Comparison of ENCODE assay signal across 19 cellular contexts in genomic region chr19:32936065-32936464, GRCh38.
"Had no signal": no experiment of that assay in that cellular context is flagged by ENCODE, and none has a peak within 500 bp of the region (broad histone marks: within the 10 kb centered on the region; RNA-seq: fewer than 3 reads in every experiment).

No MANE protein-coding gene starts in this region.

- H3K9me3 ChIP-seq: SK-N-SH had no signal

- DNase-seq: KBM-7, MV-4-11, NCI-H1048, NCI-H1105, NCI-H1417, NCI-H1436 treated with DMSO at 0.1 percent for 48 hours, NCI-H1694, NCI-H187 treated with DMSO at 0.1 percent for 48 hours, NCI-H2029 treated with DMSO at 0.1 percent for 48 hours, NCI-H2171 treated with DMSO at 0.1 percent for 48 hours, NCI-H345, NCI-H446 treated with DMSO at 0.1 percent for 48 hours, NCI-H510A treated with DMSO at 0.1 percent for 48 hours, NCI-H526, NCI-H774, SHP77, SK-N-SH, SW 1271 had no signal

- H3K27ac ChIP-seq: RWPE1 had no signal
